1 cellular context compared by ENCODE assay signal in genomic region chr5:1118231-1118698, GRCh38.
TF ChIP-seq lines count a peak whose summit lies in the region.

No MANE protein-coding gene starts in this region.

TF ChIP-seq in WTC11, 78 proteins besides CTCF, POLR2A, EP300 and RAD21 (continued from another document):
- no peak for TF ChIP-seq ATF6 (CRISPR knock-in tag; IDR thresholded peaks at IDR 0.05)
- TF ChIP-seq SP1 (CRISPR knock-in tag; conservative IDR thresholded peaks at IDR 0.05) = no peak
- TF ChIP-seq OVOL2 (CRISPR knock-in tag; IDR thresholded peaks at IDR 0.05; ENCODE audit: borderline replicate concordance) = no peak
- TF ChIP-seq ETV6 (CRISPR knock-in tag; IDR thresholded peaks at IDR 0.05) = no peak
- TF ChIP-seq ATF1 (CRISPR knock-in tag; IDR thresholded peaks at IDR 0.05) = no peak
